Comparison of ENCODE assay signal across 11 cellular contexts in the genomic region with DNA sequence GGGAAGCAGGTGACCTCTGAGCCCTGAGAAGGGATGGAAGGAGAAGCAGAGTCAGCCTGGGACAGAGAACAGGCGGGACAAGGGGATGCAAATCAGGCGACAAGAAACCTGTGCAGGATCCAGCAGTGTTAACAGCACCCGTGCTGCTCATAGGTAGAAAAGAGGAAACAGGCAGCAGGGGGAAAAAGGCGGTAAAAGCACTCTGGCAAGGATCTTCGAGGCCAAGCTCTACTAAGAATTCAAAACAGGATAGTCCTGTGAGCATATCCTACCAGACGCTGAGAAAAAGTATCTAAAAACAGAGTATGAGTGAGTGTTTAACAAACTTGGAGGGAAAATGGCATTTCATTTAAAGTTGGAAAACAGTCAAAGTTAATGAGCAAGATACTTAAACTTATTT. TPM values are rescaled to one million over a fixed set of nuclear protein-coding genes. Genes with fewer than 3 reads are reported as not detected.
"Had no signal": no experiment of that assay in that cellular context is flagged by ENCODE, and none has a peak within 500 bp of the region (broad histone marks: within the 10 kb centered on the region; RNA-seq: fewer than 3 reads in every experiment).

No MANE protein-coding gene starts in this region.

- H3K27ac ChIP-seq: GM23248 had no signal

- H3K4me3 Mint-ChIP-seq: GM23338, H9, HFFc6 had no signal

- H3K27ac Mint-ChIP-seq: GM23338, H9, HFFc6 had no signal

- H3K4me1 ChIP-seq: HAP-1 had no signal

- H3K36me3 ChIP-seq: HAP-1 had no signal

- H3K9ac ChIP-seq: GM23248 had no signal

- H3K4me1 Mint-ChIP-seq: GM23338, H9 had no signal

- H3K4me2 ChIP-seq: GM23338 had no signal

- ATAC-seq: GM23338, HCT116 had no signal

- FAIRE-seq: H54 had no signal

- H3K4me3 ChIP-seq: GM23248, GM23338, HAP-1 had no signal

- H3K9me3 ChIP-seq: HAP-1 had no signal

- DNase-seq: GM23248, GOT3, H7, H9, HCEC 1CT, HFFc6 had no signal

- H2AFZ ChIP-seq: GM23248, GM23338 had no signal

RNA-seq across cellular contexts. Expression of a gene that starts 16.7 kb away (rescaled TPM):
- total RNA-seq: GM23248, H4, H7, H9, HFFc6 had no signal
- polyA plus RNA-seq: GM23248 had no signal
